Comparison of ENCODE assay signal across 22 cellular contexts in genomic region chrX:33126469-33126868, GRCh38.
DNase-seq lines count a peak whose midpoint lies in the region; ATAC-seq and TF ChIP-seq lines count a peak whose summit lies in the region.
"Had no signal": no experiment of that assay in that cellular context is flagged by ENCODE, and none has a peak within 500 bp of the region (broad histone marks: within the 10 kb centered on the region; RNA-seq: fewer than 3 reads in every experiment).

No MANE protein-coding gene starts in this region.

- H3K36me3 Mint-ChIP-seq in progenitor cell of endocrine pancreas (ENCODE audit: insufficient read depth) (no peaks in the 10 kb centered on the region), glutamatergic neuron (ENCODE audit: unreplicated experiment) (no peaks in the 10 kb centered on the region)

- no peaks in the 10 kb centered on the region for H3K79me1 ChIP-seq in mesenchymal stem cell (replicated peaks; ENCODE audit: low read length, poor library complexity, severe bottlenecking)

- DNase-seq in NCI-H345 (lab: John Stamatoyannopoulos, UW) (peak; percentile 15), NCI-H345 treated with DMSO at 0.1 percent for 48 hours (lab: John Stamatoyannopoulos, UW; ENCODE audit: unreplicated experiment) (no peak), OCI-LY7 (ENCODE audit: low spot score) (peak; percentile 14), progenitor cell of endocrine pancreas (ENCODE audit: low spot score, unreplicated experiment) (no peak), mesenchymal stem cell (no peak), glutamatergic neuron (no peak)
- DNase-seq: DMS79; GF-D8; H7; KBM-7; NCI-H1694 treated with DMSO at 0.1 percent for 48 hours; NCI-H2171 treated with DMSO at 0.1 percent for 48 hours; NCI-H446; NCI-H526 treated with DMSO at 0.1 percent for 48 hours; NK-92 treated with Interleukin-12 subunit alpha and Interleukin-12 subunit beta, amount 100 ng/mL, for 24 hours; Right ventricle myocardium superior; RPMI8226; T-helper 1 cell had no signal

- H4K20me1 ChIP-seq in DOHH2 (ENCODE audit: control insufficient read depth, insufficient read depth, low read depth, low read length) = no peaks in the 10 kb centered on the region
- no peaks in the 10 kb centered on the region for H4K20me1 ChIP-seq in OCI-LY7 (ENCODE audit: insufficient read depth, low read length)

- H2BK120ac ChIP-seq in mesenchymal stem cell (ENCODE audit: low read depth, low read length) = no peak overlapping the region

- H3F3A ChIP-seq in DOHH2 (ENCODE audit: control insufficient read depth, insufficient read depth) = peaks cover 30% of the 10 kb centered on the region

- no peak overlapping the region for H3K23ac ChIP-seq in mesenchymal stem cell (ENCODE audit: low read length in 2 of 2)

- H2AFZ ChIP-seq in OCI-LY7 (ENCODE audit: low read length) (peak overlapping the region; percentile 78), mesenchymal stem cell (ENCODE audit: low read depth, low read length) (no peak overlapping the region)

- POLR2A ChIA-PET in OCI-LY7 (lab: Charles Lee) = interaction anchor here (1.2 kb wide), 1 partner anchor 50 kb away, joined by 3 read pairs; no protein-coding TSS in a partner anchor

- H2BK5ac ChIP-seq in mesenchymal stem cell (ENCODE audit: low read depth, low read length, poor library complexity, severe bottlenecking) = no peak overlapping the region

- no peak overlapping the region for H4K8ac ChIP-seq in mesenchymal stem cell (ENCODE audit: low read length)

- H3K36me3 ChIP-seq in DOHH2 (ENCODE audit: control insufficient read depth, low read length) (peaks cover 20% of the 10 kb centered on the region), OCI-LY7 (ENCODE audit: insufficient read depth, low read length) (peaks cover 17% of the 10 kb centered on the region), mesenchymal stem cell (ENCODE audit: control insufficient read depth in 1 of 2, insufficient read depth in 2 of 2, low read depth in 1 of 2, low read length in 2 of 2) (no peaks in the 10 kb centered on the region)
- H3K36me3 ChIP-seq: SJSA1 had no signal

- peaks cover 13% of the 10 kb centered on the region for H3K4me1 Mint-ChIP-seq in progenitor cell of endocrine pancreas (ENCODE audit: low read depth)
- no peaks in the 10 kb centered on the region for H3K4me1 Mint-ChIP-seq in glutamatergic neuron (ENCODE audit: low read depth, unreplicated experiment)

- no peak overlapping the region for H2AK5ac ChIP-seq in mesenchymal stem cell (ENCODE audit: low read length, severe bottlenecking)

- WGBS in mesenchymal stem cell = 0% methylated on average over 1 of the region's 6 CpGs

- H3K4ac ChIP-seq in mesenchymal stem cell (ENCODE audit: low read depth in 1 of 2, low read length in 2 of 2) = no peak overlapping the region

- peaks cover 43% of the 10 kb centered on the region for H3K4me1 ChIP-seq in DOHH2 (ENCODE audit: control insufficient read depth, low read length)
- H3K4me1 ChIP-seq in OCI-LY7 (ENCODE audit: insufficient read depth, low read length, poor library complexity, severe bottlenecking) = peaks cover 35% of the 10 kb centered on the region
- H3K4me1 ChIP-seq in mesenchymal stem cell (ENCODE audit: control insufficient read depth, insufficient read depth, low read depth, low read length) = no peaks in the 10 kb centered on the region
- H3K4me1 ChIP-seq: SJSA1 had no signal

- H3K9me3 ChIP-seq in DOHH2 (ENCODE audit: control insufficient read depth, insufficient read depth, low read length) = peaks cover 10% of the 10 kb centered on the region
- peaks cover 15% of the 10 kb centered on the region; the same call in 1 of the 2 replicates for H3K9me3 ChIP-seq in OCI-LY7 (ENCODE audit: low read length)
- no peaks in the 10 kb centered on the region for H3K9me3 ChIP-seq in mesenchymal stem cell (ENCODE audit: control insufficient read depth, low read length)
- H3K9me3 ChIP-seq: SJSA1 had no signal

- H3K27ac Mint-ChIP-seq in progenitor cell of endocrine pancreas = peak overlapping the region; percentile 64
- H3K27ac Mint-ChIP-seq in glutamatergic neuron (ENCODE audit: unreplicated experiment) = no peak overlapping the region
- H3K27ac Mint-ChIP-seq: T-helper 2 cell treated with Interferon-gamma antibody and Interleukin-4, amounts not matched to agents 5 μg/mL and 100 μg/mL, for 36 hours had no signal

- no peak for ATAC-seq in GM21367 (IDR thresholded peaks at IDR 0.05; ENCODE audit: unreplicated experiment)

- H3K9me3 Mint-ChIP-seq in progenitor cell of endocrine pancreas (ENCODE audit: low read depth) (no peaks in the 10 kb centered on the region), glutamatergic neuron (ENCODE audit: unreplicated experiment) (no peaks in the 10 kb centered on the region)
- H3K9me3 Mint-ChIP-seq: T-helper 2 cell treated with Interferon-gamma antibody and Interleukin-4, amounts not matched to agents 5 μg/mL and 100 μg/mL, for 36 hours had no signal

- H3K18ac ChIP-seq in mesenchymal stem cell (ENCODE audit: low read depth in 1 of 2, low read length in 2 of 2) = no peak overlapping the region

- intact Hi-C loops in OCI-LY7 (cut with micrococcal nuclease; ENCODE audit: unreplicated experiment) = loop anchor here (10.0 kb wide), 1 partner anchor 128 kb away; no protein-coding TSS in a partner anchor

- no peak overlapping the region for H2BK15ac ChIP-seq in mesenchymal stem cell (ENCODE audit: low read depth, poor library complexity, severe bottlenecking)

- H3K27me3 ChIP-seq in DOHH2 (ENCODE audit: control insufficient read depth, low read length) = no peaks in the 10 kb centered on the region
- H3K27me3 ChIP-seq in mesenchymal stem cell (ENCODE audit: control insufficient read depth in 1 of 2, insufficient read depth in 1 of 2, low read length in 2 of 2) = no peaks in the 10 kb centered on the region
- H3K27me3 ChIP-seq: SJSA1 had no signal

- H3K27me3 Mint-ChIP-seq in progenitor cell of endocrine pancreas (no peaks in the 10 kb centered on the region), glutamatergic neuron (ENCODE audit: unreplicated experiment) (no peaks in the 10 kb centered on the region)

- peak overlapping the region; percentile 100 for H3K27ac ChIP-seq in DOHH2 (ENCODE audit: low read depth, low read length)
- H3K27ac ChIP-seq in OCI-LY7 (ENCODE audit: low read depth, low read length, poor library complexity, severe bottlenecking) = peak overlapping the region; percentile 98
- no peak overlapping the region for H3K27ac ChIP-seq in mesenchymal stem cell (ENCODE audit: low read length, poor library complexity, severe bottlenecking)
- H3K27ac ChIP-seq: SJSA1 had no signal

- H3K9ac ChIP-seq in mesenchymal stem cell (ENCODE audit: low read length) = no peak overlapping the region

- TF ChIP-seq CTCF in DOHH2 (IDR thresholded peaks at IDR 0.05; ENCODE audit: low read depth, low read length, poor library complexity, severe bottlenecking) = no peak
- TF ChIP-seq CTCF in OCI-LY7 (conservative IDR thresholded peaks at IDR 0.05; ENCODE audit: low read length) = no peak
- no peak for TF ChIP-seq CTCF in progenitor cell of endocrine pancreas (IDR thresholded peaks at IDR 0.05; ENCODE audit: unreplicated experiment)
- no peak for TF ChIP-seq CTCF in glutamatergic neuron (IDR thresholded peaks at IDR 0.05; ENCODE audit: partially characterized antibody, unreplicated experiment)

- H3K4me3 ChIP-seq in DOHH2 (ENCODE audit: low read length) = peak overlapping the region; percentile 75
- peak overlapping the region; percentile 65 for H3K4me3 ChIP-seq in OCI-LY7 (ENCODE audit: low read depth, low read length, poor library complexity, severe bottlenecking)
- H3K4me3 ChIP-seq in mesenchymal stem cell (ENCODE audit: insufficient read depth in 1 of 2, low read depth in 1 of 2, low read length in 2 of 2) = no peak overlapping the region
- H3K4me3 ChIP-seq: SJSA1 had no signal

- peak overlapping the region; percentile 80 for H3K4me2 ChIP-seq in DOHH2 (ENCODE audit: low read length)
- H3K4me2 ChIP-seq in OCI-LY7 (ENCODE audit: low read length) = peak overlapping the region; percentile 70
- no peak overlapping the region for H3K4me2 ChIP-seq in mesenchymal stem cell (ENCODE audit: low read length, poor library complexity, severe bottlenecking)

- no peak overlapping the region for H3K4me3 Mint-ChIP-seq in progenitor cell of endocrine pancreas (ENCODE audit: low read depth)
- no peak overlapping the region for H3K4me3 Mint-ChIP-seq in glutamatergic neuron (ENCODE audit: unreplicated experiment)
- H3K4me3 Mint-ChIP-seq: T-helper 2 cell treated with Interferon-gamma antibody and Interleukin-4, amounts not matched to agents 5 μg/mL and 100 μg/mL, for 36 hours had no signal

- no peak overlapping the region for H4K91ac ChIP-seq in mesenchymal stem cell (ENCODE audit: low read length)

- H3K9me2 ChIP-seq in DOHH2 (replicated peaks; ENCODE audit: control insufficient read depth, low read length) (no peaks in the 10 kb centered on the region), OCI-LY7 (ENCODE audit: insufficient read depth, low read length) (no peaks in the 10 kb centered on the region)

- no TSS peak for BruUV-seq in OCI-LY7 (replicated peaks; lab: Mats Ljungman, UMichigan)

- H2BK12ac ChIP-seq in mesenchymal stem cell (ENCODE audit: low read length in 2 of 2) = no peak overlapping the region

- no peak overlapping the region for H3K14ac ChIP-seq in mesenchymal stem cell (ENCODE audit: low read length in 2 of 2)

- H3K79me2 ChIP-seq in DOHH2 (ENCODE audit: control insufficient read depth, low read length) (peaks cover 11% of the 10 kb centered on the region), OCI-LY7 (ENCODE audit: insufficient read depth, low read depth, low read length) (no peaks in the 10 kb centered on the region)

- CTCF ChIA-PET in OCI-LY7 (lab: Charles Lee; ENCODE audit: unreplicated experiment) = no interaction called here

Comparison
In these comparisons a context has a peak if more than half of its experiments do, and no peak if none do; other contexts are left out.
1. DNase-seq: peak in NCI-H345 (single experiment) and OCI-LY7 (single experiment); none in NCI-H345 treated with DMSO at 0.1 percent for 48 hours (single experiment), progenitor cell of endocrine pancreas (single experiment), mesenchymal stem cell (single experiment) and glutamatergic neuron (single experiment).
2. H3K4me3 ChIP-seq: peak in DOHH2 (single experiment) and OCI-LY7 (single experiment); none in mesenchymal stem cell (0 of 2).